Comparison of ENCODE assay signal across 1 cellular context in the genomic region with DNA sequence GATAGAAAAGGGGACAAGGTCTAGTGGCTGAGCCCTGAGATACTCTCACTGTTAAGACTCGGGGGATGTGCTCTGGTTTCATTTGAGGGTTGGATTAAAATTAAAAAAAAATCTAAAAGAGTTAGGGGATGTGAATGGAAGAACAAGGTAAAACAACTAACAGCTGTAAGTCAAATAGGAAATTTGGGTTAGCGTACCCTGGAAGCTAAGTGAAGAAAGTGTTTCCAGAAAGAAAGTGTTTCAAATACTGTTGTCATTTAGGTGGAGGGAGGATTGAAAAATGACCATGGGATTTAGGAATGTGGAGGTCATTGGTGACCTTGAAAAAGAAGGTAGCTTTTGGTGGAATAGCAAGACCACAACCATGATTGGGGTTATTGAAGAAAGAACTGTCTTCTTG.
TF ChIP-seq lines count a peak whose summit lies in the region.

No MANE protein-coding gene starts in this region.

TF ChIP-seq in HEK293, 187 proteins besides CTCF, POLR2A, EP300 and RAD21:
- TF ChIP-seq PRDM1 (tag by site-specific recombination; IDR thresholded peaks at IDR 0.05) (peak; percentile 62; the same call in 1 of the 2 replicates), ZNF239 (tag by site-specific recombination; IDR thresholded peaks at IDR 0.05) (no peak), ZNF555 (tag by site-specific recombination; conservative IDR thresholded peaks at IDR 0.05) (no peak), MZF1 (tag by site-specific recombination; IDR thresholded peaks at IDR 0.05; ENCODE audit: borderline replicate concordance) (0 out of 2 replicates have a peak, but pooled peaks have one; percentile 18), PRDM6 (tag by site-specific recombination; IDR thresholded peaks at IDR 0.05) (no peak), ZNF311 (tag by site-specific recombination; IDR thresholded peaks at IDR 0.05; ENCODE audit: borderline replicate concordance) (no peak)
